8 cellular contexts compared by ENCODE assay signal in genomic region chr17:69608808-69609494, GRCh38.
DNase-seq lines count a peak whose midpoint lies in the region; ATAC-seq, FAIRE-seq and TF ChIP-seq lines count a peak whose summit lies in the region.

No MANE protein-coding gene starts in this region.

- H3K4me3 ChIP-seq in astrocyte of the cerebellum (ENCODE audit: low read depth, low read length) = no peak overlapping the region
- no peak overlapping the region for H3K4me3 ChIP-seq in kidney epithelial cell (ENCODE audit: low read depth, low read length)

- peaks cover 13% of the 10 kb centered on the region for H3K4me1 Mint-ChIP-seq in activated T-cell treated with anti-CD3 and anti-CD28 coated beads, Interleukin-2, amount 50 U/mL, for 72 hours (ENCODE audit: low read depth)
- H3K4me1 Mint-ChIP-seq in activated T-cell treated with anti-CD3 and anti-CD28 coated beads, Interleukin-2, amount 50 U/mL, for 4 hours (ENCODE audit: low read depth) = no peaks in the 10 kb centered on the region

- H3K36me3 ChIP-seq in kidney epithelial cell (ENCODE audit: control insufficient read depth, insufficient read depth, low read length) = no peaks in the 10 kb centered on the region

- in situ Hi-C loops in astrocyte of the cerebellum (cut with HindIII; ENCODE audit: low sequenced_read_pairs) = no loop called here

- peaks cover 7% of the 10 kb centered on the region for H3K27me3 Mint-ChIP-seq in activated T-cell treated with anti-CD3 and anti-CD28 coated beads, Interleukin-2, amount 50 U/mL, for 72 hours (ENCODE audit: low read depth)
- H3K27me3 Mint-ChIP-seq in activated T-cell treated with anti-CD3 and anti-CD28 coated beads, Interleukin-2, amount 50 U/mL, for 4 hours (ENCODE audit: low read depth) = no peaks in the 10 kb centered on the region

- TF ChIP-seq CTCF in astrocyte of the cerebellum (IDR thresholded peaks at IDR 0.05; ENCODE audit: low read depth, low read length, missing control alignments) (no peak), kidney epithelial cell (IDR thresholded peaks at IDR 0.05; ENCODE audit: insufficient read depth, low read length, poor library complexity, severe bottlenecking) (no peak)

- H3K9me3 Mint-ChIP-seq in activated T-cell treated with anti-CD3 and anti-CD28 coated beads, Interleukin-2, amount 50 U/mL, for 72 hours = peaks cover 2% of the 10 kb centered on the region in 2 donors
- H3K9me3 Mint-ChIP-seq in activated T-cell treated with anti-CD3 and anti-CD28 coated beads, Interleukin-2, amount 50 U/mL, for 4 hours = no peaks in the 10 kb centered on the region

- FAIRE-seq in urothelium cell line (lab: Jason Lieb, UNC) = no peak

- DNase-seq in activated T-cell treated with anti-CD3 and anti-CD28 coated beads, Interleukin-2, amount 50 U/mL, for 72 hours = no peak
- no peak for DNase-seq in activated T-cell treated with anti-CD3 and anti-CD28 coated beads, Interleukin-2, amount 50 U/mL, for 4 hours
- peak; percentile 77 for DNase-seq in astrocyte of the cerebellum (ENCODE audit: low read depth)
- DNase-seq in kidney epithelial cell (ENCODE audit: low read depth) = peak; percentile 56
- DNase-seq in urothelium cell line (ENCODE audit: low spot score) = peak; percentile 65
- no peak for DNase-seq in Kasumi-1 (lab: John Stamatoyannopoulos, UW)
- DNase-seq in stimulated activated CD4-positive, alpha-beta T cell treated with anti-CD3 and anti-CD28 coated beads, Interleukin-15, amount 100 ng/mL, for 24 hours = no peak

- no peaks in the 10 kb centered on the region for H3K27me3 ChIP-seq in kidney epithelial cell (ENCODE audit: control insufficient read depth, insufficient read depth, low read length)

- ATAC-seq in activated T-cell treated with anti-CD3 and anti-CD28 coated beads, Interleukin-2, amount 50 U/mL, for 72 hours (replicated peaks in 1 of 2) = no peak
- ATAC-seq in activated T-cell treated with anti-CD3 and anti-CD28 coated beads, Interleukin-2, amount 50 U/mL, for 4 hours = no peak
- no peak for ATAC-seq in GM21786 (IDR thresholded peaks at IDR 0.05; ENCODE audit: unreplicated experiment)

- no peak overlapping the region for H3K4me3 Mint-ChIP-seq in activated T-cell treated with anti-CD3 and anti-CD28 coated beads, Interleukin-2, amount 50 U/mL, for 72 hours
- no peak overlapping the region for H3K4me3 Mint-ChIP-seq in activated T-cell treated with anti-CD3 and anti-CD28 coated beads, Interleukin-2, amount 50 U/mL, for 4 hours

- peak overlapping the region; percentile 43 for H3K27ac Mint-ChIP-seq in activated T-cell treated with anti-CD3 and anti-CD28 coated beads, Interleukin-2, amount 50 U/mL, for 72 hours

- no peaks in the 10 kb centered on the region for H3K36me3 Mint-ChIP-seq in activated T-cell treated with anti-CD3 and anti-CD28 coated beads, Interleukin-2, amount 50 U/mL, for 72 hours (ENCODE audit: insufficient read depth in 2 of 2)
- no peaks in the 10 kb centered on the region for H3K36me3 Mint-ChIP-seq in activated T-cell treated with anti-CD3 and anti-CD28 coated beads, Interleukin-2, amount 50 U/mL, for 4 hours (ENCODE audit: insufficient read depth)

Comparison
In these comparisons a context has a peak if more than half of its experiments do, and no peak if none do; other contexts are left out.
1. DNase-seq: peak in astrocyte of the cerebellum (single experiment), kidney epithelial cell (single experiment) and urothelium cell line (single experiment); none in activated T-cell treated with anti-CD3 and anti-CD28 coated beads, Interleukin-2, amount 50 U/mL, for 72 hours (0 of 2), activated T-cell treated with anti-CD3 and anti-CD28 coated beads, Interleukin-2, amount 50 U/mL, for 4 hours (single experiment), Kasumi-1 (0 of 2) and stimulated activated CD4-positive, alpha-beta T cell treated with anti-CD3 and anti-CD28 coated beads, Interleukin-15, amount 100 ng/mL, for 24 hours (single experiment).